Comparison of ENCODE assay signal across 1 cellular context in the genomic region with DNA sequence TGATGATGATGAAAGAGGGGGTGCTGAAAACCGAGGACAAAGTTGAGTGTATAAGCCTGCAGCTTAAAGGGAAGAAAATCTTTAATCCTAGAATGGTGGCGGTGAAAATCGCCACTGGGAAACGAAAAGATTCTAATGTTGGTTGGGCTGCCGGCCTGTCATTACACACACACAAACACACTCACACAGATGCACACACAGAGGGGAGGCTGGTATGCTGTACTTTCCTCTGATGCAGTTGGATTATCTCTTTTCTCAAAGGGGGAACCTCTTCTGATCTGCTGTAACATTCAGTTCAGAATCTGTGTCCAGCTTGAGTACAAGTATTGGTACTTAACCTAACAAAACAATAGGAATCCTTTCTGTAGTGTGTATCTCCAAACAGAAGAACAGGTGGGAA.
TF ChIP-seq lines count a peak whose summit lies in the region.

No MANE protein-coding gene starts in this region.

TF ChIP-seq in endothelial cell of umbilical vein, 7 proteins besides CTCF, POLR2A, EP300 and RAD21 (continued from another document):
- TF ChIP-seq POLR2AphosphoS5 (IDR thresholded peaks at IDR 0.05; ENCODE audit: insufficient read depth, low read depth, low read length) (no peak), MAX (IDR thresholded peaks at IDR 0.05; ENCODE audit: insufficient read depth, insufficient read length) (no peak), FOS (IDR thresholded peaks at IDR 0.05; ENCODE audit: borderline replicate concordance, insufficient read depth, low read length) (no peak), JUN (IDR thresholded peaks at IDR 0.05; ENCODE audit: borderline replicate concordance, insufficient read depth, insufficient read length, low read depth) (no peak), MYC (IDR thresholded peaks at IDR 0.05; ENCODE audit: low read depth, low read length) (no peak), EZH2 (IDR thresholded peaks at IDR 0.05; ENCODE audit: borderline replicate concordance, low read depth, low read length, severe bottlenecking) (no peak)
